In genomic region chr6:7154341-7155139, GRCh38 we compare ENCODE assay signal across 8 cellular contexts. TPM values are rescaled to one million over a fixed set of nuclear protein-coding genes. Genes with fewer than 3 reads are reported as not detected.
A peak's percentile ranks its signal among the peaks of the same experiment; 100 is the strongest.
DNase-seq lines count a peak whose midpoint lies in the region; ATAC-seq and TF ChIP-seq lines count a peak whose summit lies in the region.

No MANE protein-coding gene starts in this region.

- peak overlapping the region; percentile 93 to 98 (median 96) for H3K27ac Mint-ChIP-seq in CD14-positive monocyte
- peak overlapping the region; percentile 66 for H3K27ac Mint-ChIP-seq in activated T-helper 17 cell treated with anti-CD3 and anti-CD28 coated beads, Interleukin-2, amount 50 U/mL, for 72 hours

- WGBS in testis, 2 donors, result 85 to 87% methylated on average over 13 of the region's 13 CpGs

- no peak for TF ChIP-seq CTCF in CD14-positive monocyte (IDR thresholded peaks at IDR 0.05)
- no peak for TF ChIP-seq CTCF in testis (IDR thresholded peaks at IDR 0.05)
- TF ChIP-seq CTCF in PC-3 (conservative IDR thresholded peaks at IDR 0.05; ENCODE audit: low read depth, low read length), result no peak

- H3K9me2 ChIP-seq in PC-3 (replicated peaks; ENCODE audit: low read length), result no peaks in the 10 kb centered on the region

- DNase-seq in CD14-positive monocyte (ENCODE audit: low spot score), result peak; percentile 56
- DNase-seq in testis, result no peak
- DNase-seq in cerebellar cortex (ENCODE audit: low spot score), result no peak
- DNase-seq in PC-3, result no peak
- DNase-seq in NCI-H1417 (lab: John Stamatoyannopoulos, UW), result no peak

- H3K9ac ChIP-seq in PC-3 (ENCODE audit: low read length), result no peak overlapping the region

- H3K27ac ChIP-seq in testis (peak overlapping the region; percentile 3 to 9), PC-3 (ENCODE audit: low read length) (no peak overlapping the region)

- H3K36me3 Mint-ChIP-seq in CD14-positive monocyte, result peaks cover 21 to 36% of the 10 kb centered on the region in 2 donors
- H3K36me3 Mint-ChIP-seq in activated T-helper 17 cell treated with anti-CD3 and anti-CD28 coated beads, Interleukin-2, amount 50 U/mL, for 72 hours (ENCODE audit: low read depth), result peaks cover 8% of the 10 kb centered on the region

- intact Hi-C loops in CD14-positive monocyte (cut with micrococcal nuclease) (no loop called here), testis (cut with DNase I; ENCODE audit: low total_unique reads) (no loop called here), PC-3 (cut with micrococcal nuclease) (no loop called here)

- no peaks in the 10 kb centered on the region for H3K9me3 ChIP-seq in testis
- H3K9me3 ChIP-seq in PC-3 (ENCODE audit: low read length), result no peaks in the 10 kb centered on the region

- no peak overlapping the region for H2AFZ ChIP-seq in PC-3 (ENCODE audit: low read length)

- H3K36me3 ChIP-seq in testis (ENCODE audit: low read depth, missing control alignments) (no peaks in the 10 kb centered on the region), PC-3 (ENCODE audit: low read depth, low read length) (peaks cover 9% of the 10 kb centered on the region; the same call in 1 of the 2 replicates)

- peak overlapping the region; percentile 56 to 68 for H3K4me3 Mint-ChIP-seq in CD14-positive monocyte
- peak overlapping the region; percentile 10 for H3K4me3 Mint-ChIP-seq in activated T-helper 17 cell treated with anti-CD3 and anti-CD28 coated beads, Interleukin-2, amount 50 U/mL, for 72 hours

- no peak for TF ChIP-seq POLR2A in testis (IDR thresholded peaks at IDR 0.05)

- POLR2A ChIA-PET in PC-3 (lab: Charles Lee; ENCODE audit: unreplicated experiment), result no interaction called here

- peak; percentile 70 for ATAC-seq in GM19372 (IDR thresholded peaks at IDR 0.05; ENCODE audit: low read depth, unreplicated experiment)
- ATAC-seq in HG03342 (IDR thresholded peaks at IDR 0.05; ENCODE audit: unreplicated experiment), result peak; percentile 76
- ATAC-seq in activated T-helper 17 cell treated with anti-CD3 and anti-CD28 coated beads, Interleukin-2, amount 50 U/mL, for 72 hours (replicated peaks), result peak; percentile 82
- no peak for ATAC-seq in PC-3

- no peaks in the 10 kb centered on the region for H3K27me3 ChIP-seq in testis
- H3K27me3 ChIP-seq in PC-3 (ENCODE audit: low read length), result no peaks in the 10 kb centered on the region

- H3K4me3 ChIP-seq in testis (no peak overlapping the region), PC-3 (ENCODE audit: low read length) (no peak overlapping the region)

- H3K4me1 ChIP-seq in testis (peaks cover 38% of the 10 kb centered on the region), PC-3 (ENCODE audit: insufficient read depth, low read length) (peaks cover 30% of the 10 kb centered on the region)

- peaks cover 0 to 1% (median 1%) of the 10 kb centered on the region in 3 donors for H3K27me3 Mint-ChIP-seq in CD14-positive monocyte (ENCODE audit: low read depth in 3 of 3)
- H3K27me3 Mint-ChIP-seq in activated T-helper 17 cell treated with anti-CD3 and anti-CD28 coated beads, Interleukin-2, amount 50 U/mL, for 72 hours, result no peaks in the 10 kb centered on the region

- H3F3A ChIP-seq in PC-3 (ENCODE audit: low read length, unreplicated experiment), result no peaks in the 10 kb centered on the region

- peaks cover 11% of the 10 kb centered on the region; the same call in 1 of the 2 replicates for H4K20me1 ChIP-seq in PC-3 (ENCODE audit: low read length)

- no peaks in the 10 kb centered on the region for H3K9me3 Mint-ChIP-seq in CD14-positive monocyte
- no peaks in the 10 kb centered on the region for H3K9me3 Mint-ChIP-seq in activated T-helper 17 cell treated with anti-CD3 and anti-CD28 coated beads, Interleukin-2, amount 50 U/mL, for 72 hours

- no peak overlapping the region for H3K4me2 ChIP-seq in PC-3 (ENCODE audit: low read length)

- no TSS peak for BruUV-seq in PC-3 (replicated peaks; lab: Mats Ljungman, UMichigan)

- CTCF ChIA-PET in PC-3 (lab: Charles Lee), result no interaction called here

- peaks cover 100% of the 10 kb centered on the region for H3K79me2 ChIP-seq in PC-3 (ENCODE audit: low read length)

- H3K4me1 Mint-ChIP-seq in CD14-positive monocyte, result peaks cover 67% of the 10 kb centered on the region
- H3K4me1 Mint-ChIP-seq in activated T-helper 17 cell treated with anti-CD3 and anti-CD28 coated beads, Interleukin-2, amount 50 U/mL, for 72 hours, result peaks cover 68% of the 10 kb centered on the region

RNA-seq across cellular contexts. Expression of gene RREB1, which starts 46.8 kb away (rescaled TPM):
- polyA plus RNA-seq in CD14-positive monocyte, result 1 to 10 TPM; 2.1 to 5.6 TPM
- total RNA-seq in activated T-helper 17 cell treated with anti-CD3 and anti-CD28 coated beads, Interleukin-2, amount 50 U/mL, for 72 hours, result 10 to 100 TPM; 14.8 to 21.9 TPM
- 10 to 100 TPM; 75.0 to 79.2 TPM for total RNA-seq in testis
- 30.0 TPM for polyA plus RNA-seq in testis (ENCODE audit: insufficient read depth, low read depth, low replicate concordance)
- total RNA-seq in PC-3 (2014; rRNA removed), result 26.0 and 31.8 TPM in 2 replicates
